Comparison of ENCODE assay signal across 14 cellular contexts in genomic region chr1:3240524-3241235, GRCh38.
"Had no signal": no experiment of that assay in that cellular context is flagged by ENCODE, and none has a peak within 500 bp of the region (broad histone marks: within the 10 kb centered on the region; RNA-seq: fewer than 3 reads in every experiment).

No MANE protein-coding gene starts in this region.

- H2AFZ ChIP-seq: hepatocyte had no signal

- H3K4me3 Mint-ChIP-seq: activated naive CD4-positive, alpha-beta T cell treated with anti-CD3 and anti-CD28 coated beads for 36 hours; activated T-helper 17 cell treated with anti-CD3 and anti-CD28 coated beads, Interleukin-2, amount 50 U/mL, for 72 hours; memory B cell; T-helper 1 cell treated with Interleukin-12 subunit alpha and Interleukin-12 subunit beta and Interleukin-4 antibody, amounts not matched to agents 30 μg/mL and 1 μg/mL, for 36 hours had no signal

- DNase-seq: activated CD4-positive, alpha-beta T cell treated with anti-CD3 and anti-CD28 coated beads for 48 hours; activated CD8-positive, alpha-beta memory T cell treated with anti-CD3 and anti-CD28 coated beads for 24 hours; activated naive CD4-positive, alpha-beta T cell treated with anti-CD3 and anti-CD28 coated beads for 36 hours; caudate nucleus; cortex of kidney; effector CD8-positive, alpha-beta T cell; gastrocnemius medialis; left cardiac atrium had no signal

- H3K79me2 ChIP-seq: hepatocyte had no signal

- H3K4me3 ChIP-seq: gastrocnemius medialis, hepatocyte, skin epidermis had no signal

- H3K4me1 Mint-ChIP-seq: activated T-helper 17 cell treated with anti-CD3 and anti-CD28 coated beads, Interleukin-2, amount 50 U/mL, for 72 hours; memory B cell had no signal

- H3K9me3 ChIP-seq: gastrocnemius medialis had no signal

- H3K36me3 ChIP-seq: gastrocnemius medialis had no signal

- H3K27me3 ChIP-seq: hepatocyte had no signal

- H3K9me3 Mint-ChIP-seq: activated naive CD4-positive, alpha-beta T cell treated with anti-CD3 and anti-CD28 coated beads for 36 hours; activated T-helper 17 cell treated with anti-CD3 and anti-CD28 coated beads, Interleukin-2, amount 50 U/mL, for 72 hours; memory B cell; T-helper 1 cell treated with Interleukin-12 subunit alpha and Interleukin-12 subunit beta and Interleukin-4 antibody, amounts not matched to agents 30 μg/mL and 1 μg/mL, for 36 hours had no signal

- H3K4me2 ChIP-seq: hepatocyte had no signal

- H3K27ac Mint-ChIP-seq: activated naive CD4-positive, alpha-beta T cell treated with anti-CD3 and anti-CD28 coated beads for 36 hours; activated T-helper 17 cell treated with anti-CD3 and anti-CD28 coated beads, Interleukin-2, amount 50 U/mL, for 72 hours; memory B cell; T-helper 1 cell treated with Interleukin-12 subunit alpha and Interleukin-12 subunit beta and Interleukin-4 antibody, amounts not matched to agents 30 μg/mL and 1 μg/mL, for 36 hours had no signal

- H3K4me1 ChIP-seq: gastrocnemius medialis had no signal

- H3K27ac ChIP-seq: gastrocnemius medialis, hepatocyte, skin epidermis had no signal

- ATAC-seq: activated T-helper 17 cell treated with anti-CD3 and anti-CD28 coated beads, Interleukin-2, amount 50 U/mL, for 72 hours; gastrocnemius medialis; SK-N-SH treated with all-trans-retinoic acid at 6 μM for 48 hours had no signal

- H3K27me3 Mint-ChIP-seq: activated T-helper 17 cell treated with anti-CD3 and anti-CD28 coated beads, Interleukin-2, amount 50 U/mL, for 72 hours; memory B cell had no signal
